14 cellular contexts compared by ENCODE assay signal in genomic region chr2:192307530-192307929, GRCh38.
"Had no signal": no experiment of that assay in that cellular context is flagged by ENCODE, and none has a peak within 500 bp of the region (broad histone marks: within the 10 kb centered on the region; RNA-seq: fewer than 3 reads in every experiment).

No MANE protein-coding gene starts in this region.

- H3K9me3 ChIP-seq: breast epithelium, psoas muscle, right lobe of liver, stomach, thoracic aorta had no signal

- DNase-seq: activated CD4-positive, alpha-beta T cell treated with anti-CD3 and anti-CD28 coated beads, Interleukin-2, amount 10 ng/mL, durations not matched to agents 7 days and 5 days; activated CD8-positive, alpha-beta memory T cell treated with anti-CD3 and anti-CD28 coated beads for 24 hours; activated gamma-delta T cell treated with Interleukin-2 at 50 U/mL for 16 hours; activated naive CD8-positive, alpha-beta T cell treated with anti-CD3 and anti-CD28 coated beads for 36 hours; anterior cingulate cortex; glutamatergic neuron; kidney glomerular epithelial cell; occipital lobe; psoas muscle; right lobe of liver; stimulated activated CD4-positive, alpha-beta T cell treated with anti-CD3 and anti-CD28 coated beads, Interleukin-1b, Interleukin-23, amount 100 ng/mL, for 48 hours; stomach had no signal

- H3K4me1 ChIP-seq: breast epithelium, psoas muscle, right lobe of liver, stomach had no signal

- H3K27me3 ChIP-seq: breast epithelium, right lobe of liver, stomach had no signal

- ATAC-seq: psoas muscle, right lobe of liver had no signal

- H3K4me3 ChIP-seq: breast epithelium, psoas muscle, right lobe of liver, stomach, thoracic aorta had no signal

- H3K36me3 ChIP-seq: breast epithelium, right lobe of liver, stomach, thoracic aorta had no signal

- H3K27ac ChIP-seq: breast epithelium, psoas muscle, right lobe of liver, stomach, thoracic aorta had no signal
